9 cellular contexts compared by ENCODE assay signal in the genomic region with DNA sequence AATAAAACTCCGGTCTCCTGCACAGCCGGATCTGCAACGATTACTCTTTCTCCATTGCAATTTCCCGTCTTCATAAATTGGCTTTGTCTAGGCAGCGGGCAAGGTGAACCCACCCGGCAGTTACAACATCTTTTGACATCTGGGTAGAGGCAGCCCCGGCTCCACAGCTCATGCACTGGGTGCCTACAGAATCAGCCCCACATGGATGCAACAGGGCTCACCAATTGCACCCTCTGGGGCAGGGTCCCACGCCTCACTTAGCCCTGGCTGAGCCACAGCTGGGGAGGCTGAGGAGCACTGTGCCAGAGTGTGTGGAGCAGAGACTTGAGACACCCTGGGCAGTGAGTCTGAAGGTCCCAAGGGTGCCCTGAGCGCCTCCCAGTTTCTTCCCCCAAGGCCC.
"Had no signal": no experiment of that assay in that cellular context is flagged by ENCODE, and none has a peak within 500 bp of the region (broad histone marks: within the 10 kb centered on the region; RNA-seq: fewer than 3 reads in every experiment).

No MANE protein-coding gene starts in this region.

- H3K4me1 Mint-ChIP-seq: GM23338, H9 had no signal

- H3K4me1 ChIP-seq: HAP-1 had no signal

- DNase-seq: GM23248, GOT3, H7, H9, HCEC 1CT, HFFc6 had no signal

- H3K9me3 ChIP-seq: HAP-1 had no signal

- ATAC-seq: GM23338, HCT116 had no signal

- H3K4me3 ChIP-seq: GM23248, GM23338, HAP-1 had no signal

- H2AFZ ChIP-seq: GM23248, GM23338 had no signal

- H3K4me3 Mint-ChIP-seq: GM23338, H9, HFFc6 had no signal

- H3K36me3 ChIP-seq: HAP-1 had no signal

- H3K27ac Mint-ChIP-seq: GM23338, HFFc6 had no signal

- H3K9ac ChIP-seq: GM23248 had no signal

- H3K4me2 ChIP-seq: GM23338 had no signal

- H3K27ac ChIP-seq: GM23248 had no signal
